In genomic region chr5:115778417-115778816, GRCh38 we compare ENCODE assay signal across 25 cellular contexts. TPM values are rescaled to one million over a fixed set of nuclear protein-coding genes. Genes with fewer than 3 reads are reported as not detected.
A peak's percentile ranks its signal among the peaks of the same experiment; 100 is the strongest.
DNase-seq lines count a peak whose midpoint lies in the region; ATAC-seq and TF ChIP-seq lines count a peak whose summit lies in the region.
"Had no signal": no experiment of that assay in that cellular context is flagged by ENCODE, and none has a peak within 500 bp of the region (broad histone marks: within the 10 kb centered on the region; RNA-seq: fewer than 3 reads in every experiment).

No MANE protein-coding gene starts in this region.

- H3K36me3 Mint-ChIP-seq in chondrocyte (ENCODE audit: low read depth): no peaks in the 10 kb centered on the region
- H3K36me3 Mint-ChIP-seq: CD4-positive, CD25-positive, alpha-beta regulatory T cell had no signal

- H2AFZ ChIP-seq in smooth muscle cell (ENCODE audit: low read depth): no peak overlapping the region
- H2AFZ ChIP-seq: PC-9 had no signal

- peaks cover 3% of the 10 kb centered on the region for H3K4me1 Mint-ChIP-seq in chondrocyte (ENCODE audit: low read depth)
- no peaks in the 10 kb centered on the region for H3K4me1 Mint-ChIP-seq in stimulated activated naive CD8-positive, alpha-beta T cell treated with anti-CD3 and anti-CD28 coated beads, Interleukin-15, amount 100 ng/mL, for 72 hours
- H3K4me1 Mint-ChIP-seq: CD4-positive, CD25-positive, alpha-beta regulatory T cell had no signal

- H3K27me3 Mint-ChIP-seq in chondrocyte (ENCODE audit: low read depth): no peaks in the 10 kb centered on the region
- peaks cover 46% of the 10 kb centered on the region for H3K27me3 Mint-ChIP-seq in stimulated activated naive CD8-positive, alpha-beta T cell treated with anti-CD3 and anti-CD28 coated beads, Interleukin-15, amount 100 ng/mL, for 72 hours

- H3K4me3 Mint-ChIP-seq in chondrocyte (ENCODE audit: unreplicated experiment): no peak overlapping the region
- no peak overlapping the region for H3K4me3 Mint-ChIP-seq in stimulated activated naive CD8-positive, alpha-beta T cell treated with anti-CD3 and anti-CD28 coated beads, Interleukin-15, amount 100 ng/mL, for 72 hours
- H3K4me3 Mint-ChIP-seq: CD4-positive, CD25-positive, alpha-beta regulatory T cell; HFFc6 had no signal

- peak overlapping the region; percentile 30 for H3K9ac ChIP-seq in smooth muscle cell (ENCODE audit: low read depth)
- H3K9ac ChIP-seq: SK-N-SH had no signal

- DNase-seq in LHCN-M2 (ENCODE audit: low read depth): peak; percentile 43
- peak; percentile 35 for DNase-seq in astrocyte of the hippocampus (ENCODE audit: low read depth, low spot score)
- no peak for DNase-seq in left ventricle myocardium superior
- DNase-seq in smooth muscle cell (lab: John Stamatoyannopoulos, UW; ENCODE audit: unreplicated experiment): no peak
- DNase-seq in chondrocyte (ENCODE audit: low spot score): no peak
- no peak for DNase-seq in stimulated activated naive CD8-positive, alpha-beta T cell treated with anti-CD3 and anti-CD28 coated beads, Interleukin-15, amount 100 ng/mL, for 72 hours
- DNase-seq: CD4-positive, CD25-positive, alpha-beta regulatory T cell; DMS79 treated with DMSO at 0.1 percent for 48 hours; H7; HFFc6; KBM-7; NCI-H1092 treated with DMSO at 0.1 percent for 48 hours; NCI-H1436 treated with DMSO at 0.1 percent for 48 hours; NCI-H2029; NCI-H226; NCI-H510A treated with DMSO at 0.1 percent for 48 hours; NCI-H748 treated with DMSO at 0.1 percent for 48 hours; PC-9; RPMI8226; SIG-M5; SK-N-SH had no signal

- WGBS in smooth muscle cell (ENCODE audit: low lambda C conversion rate): 15% methylated on average over 1 of the region's 1 CpG

- no peaks in the 10 kb centered on the region for H4K20me1 ChIP-seq in smooth muscle cell (ENCODE audit: low read depth)

- peak overlapping the region; percentile 94 for H3K27ac ChIP-seq in smooth muscle cell (ENCODE audit: low read depth)
- H3K27ac ChIP-seq: HL-60, PC-9 had no signal

- TF ChIP-seq CTCF in smooth muscle cell (IDR thresholded peaks at IDR 0.05; ENCODE audit: borderline replicate concordance, insufficient read depth, poor library complexity, severe bottlenecking) (no peak), chondrocyte (IDR thresholded peaks at IDR 0.05) (no peak)

- H3K79me2 ChIP-seq in smooth muscle cell (ENCODE audit: low read depth): no peaks in the 10 kb centered on the region

- no peaks in the 10 kb centered on the region for H3K27me3 ChIP-seq in smooth muscle cell (ENCODE audit: low read depth)

- intact Hi-C loops in left ventricle myocardium superior (cut with micrococcal nuclease): no loop called here

- H3K9me3 Mint-ChIP-seq in chondrocyte (ENCODE audit: low read depth): no peaks in the 10 kb centered on the region
- no peaks in the 10 kb centered on the region for H3K9me3 Mint-ChIP-seq in stimulated activated naive CD8-positive, alpha-beta T cell treated with anti-CD3 and anti-CD28 coated beads, Interleukin-15, amount 100 ng/mL, for 72 hours
- H3K9me3 Mint-ChIP-seq: HFFc6 had no signal

- ATAC-seq in left ventricle myocardium superior (peak; percentile 46), HG03442 (IDR thresholded peaks at IDR 0.05; ENCODE audit: unreplicated experiment) (no peak)
- no peak for ATAC-seq in stimulated activated naive CD8-positive, alpha-beta T cell treated with anti-CD3 and anti-CD28 coated beads, Interleukin-15, amount 100 ng/mL, for 72 hours
- ATAC-seq: HepG2 had no signal

- peaks cover 13% of the 10 kb centered on the region for H3F3A ChIP-seq in smooth muscle cell (ENCODE audit: low read depth)

- no peaks in the 10 kb centered on the region for H3K9me3 ChIP-seq in smooth muscle cell (replicated peaks; ENCODE audit: low read depth)
- H3K9me3 ChIP-seq: SK-N-SH had no signal

- no peak overlapping the region for H3K4me3 ChIP-seq in smooth muscle cell
- H3K4me3 ChIP-seq: PC-9 had no signal

- peak overlapping the region; percentile 74 for H3K4me2 ChIP-seq in smooth muscle cell
- H3K4me2 ChIP-seq: PC-9, SK-N-SH had no signal

- no peaks in the 10 kb centered on the region for H3K36me3 ChIP-seq in smooth muscle cell (ENCODE audit: low read depth)

- no peak overlapping the region for H3K27ac Mint-ChIP-seq in chondrocyte (ENCODE audit: unreplicated experiment)
- H3K27ac Mint-ChIP-seq in stimulated activated naive CD8-positive, alpha-beta T cell treated with anti-CD3 and anti-CD28 coated beads, Interleukin-15, amount 100 ng/mL, for 72 hours: no peak overlapping the region
- H3K27ac Mint-ChIP-seq: CD4-positive, CD25-positive, alpha-beta regulatory T cell; HFFc6 had no signal

- H3K4me1 ChIP-seq in smooth muscle cell (ENCODE audit: low read depth): peaks cover 12% of the 10 kb centered on the region

RNA-seq across cellular contexts. Expression of gene CDO1, which starts 38.0 kb away (rescaled TPM):
- total RNA-seq in LHCN-M2 (2014; rRNA removed) (2.7 and 3.1 TPM in 2 replicates), left ventricle myocardium superior (5.4 TPM), smooth muscle cell (26.3 and 60.8 TPM in 2 replicates), chondrocyte (2.8 to 7.1 TPM (median 3.3 TPM) in 3 replicates)
- 1.4 TPM for polyA plus RNA-seq in LHCN-M2 (2012)
- 27.2 and 48.4 TPM in 2 replicates for polyA plus RNA-seq in smooth muscle cell
- total RNA-seq: HT-29, PC-9 had no signal

Comparison
In these comparisons a context has a peak if more than half of its experiments do, and no peak if none do; other contexts are left out.
1. DNase-seq: peak in LHCN-M2 (single experiment) and astrocyte of the hippocampus (single experiment); none in left ventricle myocardium superior (single experiment), smooth muscle cell (single experiment), chondrocyte (single experiment) and stimulated activated naive CD8-positive, alpha-beta T cell treated with anti-CD3 and anti-CD28 coated beads, Interleukin-15, amount 100 ng/mL, for 72 hours (0 of 2).